ENCODE assay signal across 20 cellular contexts in the genomic region with DNA sequence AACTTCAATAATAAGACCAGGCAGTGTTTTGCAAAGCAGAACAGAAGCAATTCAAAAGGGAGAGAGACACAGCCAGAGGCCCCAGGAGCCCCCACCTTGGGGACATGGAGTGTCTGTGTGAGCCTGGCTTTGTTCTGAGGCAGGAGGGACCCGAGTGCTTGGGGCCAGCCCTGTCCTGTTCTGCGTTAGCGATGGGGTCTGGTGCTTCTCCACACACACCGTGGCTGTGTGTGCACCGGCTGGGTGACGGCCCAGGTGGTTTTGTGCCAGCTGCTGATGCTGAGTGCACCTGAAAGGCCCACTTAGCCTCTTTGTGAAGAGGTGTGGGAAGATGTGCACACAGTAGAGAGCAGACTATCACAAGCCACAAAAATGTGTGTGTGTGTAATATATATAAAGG.
"Had no signal": no experiment of that assay in that cellular context is flagged by ENCODE, and none has a peak within 500 bp of the region (broad histone marks: within the 10 kb centered on the region; RNA-seq: fewer than 3 reads in every experiment).

No MANE protein-coding gene starts in this region.

- H3K36me3 ChIP-seq: cardiac muscle cell, gastrocnemius medialis, heart left ventricle, ovary, stomach, upper lobe of right lung had no signal

- H3K36me3 Mint-ChIP-seq: activated CD8-positive, alpha-beta memory T cell treated with anti-CD3 and anti-CD28 coated beads, Interleukin-2, amount 10 ng/mL, durations not matched to agents 7 days and 5 days; immature natural killer cell; mesothelial cell of epicardium had no signal

- H3K4me3 ChIP-seq: cardiac muscle cell, dorsolateral prefrontal cortex, gastrocnemius medialis, heart left ventricle, lung, ovary, stomach, testis, upper lobe of right lung had no signal

- H3K4me1 Mint-ChIP-seq: activated CD8-positive, alpha-beta memory T cell treated with anti-CD3 and anti-CD28 coated beads, Interleukin-2, amount 10 ng/mL, durations not matched to agents 7 days and 5 days; endodermal cell; immature natural killer cell; mesothelial cell of epicardium had no signal

- DNase-seq: activated CD4-positive, alpha-beta T cell treated with anti-CD3 and anti-CD28 coated beads for 1 hour; activated CD4-positive, alpha-beta T cell treated with anti-CD3 and anti-CD28 coated beads, Interleukin-2, amount 50 U/mL, for 48 hours; activated CD8-positive, alpha-beta memory T cell treated with anti-CD3 and anti-CD28 coated beads, Interleukin-2, amount 10 ng/mL, durations not matched to agents 7 days and 5 days; activated naive CD4-positive, alpha-beta T cell treated with anti-CD3 and anti-CD28 coated beads, Interleukin-2, amount 50 U/mL, for 16 hours; activated T-cell treated with anti-CD3 and anti-CD28 coated beads, Interleukin-2, amount 50 U/mL, for 1 hour; dorsolateral prefrontal cortex; endodermal cell; erythroblast; gastrocnemius medialis; heart left ventricle; immature natural killer cell; nephron progenitor cell; ovary; stomach; testis; upper lobe of right lung had no signal

- H3K27ac Mint-ChIP-seq: activated CD8-positive, alpha-beta memory T cell treated with anti-CD3 and anti-CD28 coated beads, Interleukin-2, amount 10 ng/mL, durations not matched to agents 7 days and 5 days; endodermal cell; immature natural killer cell; mesothelial cell of epicardium; nephron progenitor cell had no signal

- H3K27me3 Mint-ChIP-seq: activated CD8-positive, alpha-beta memory T cell treated with anti-CD3 and anti-CD28 coated beads, Interleukin-2, amount 10 ng/mL, durations not matched to agents 7 days and 5 days had no signal

- H3K27me3 ChIP-seq: cardiac muscle cell, dorsolateral prefrontal cortex, gastrocnemius medialis, ovary, stomach, testis, upper lobe of right lung had no signal

- H3K4me1 ChIP-seq: gastrocnemius medialis, heart left ventricle, stomach, testis, upper lobe of right lung had no signal

- H3K4me3 Mint-ChIP-seq: activated CD8-positive, alpha-beta memory T cell treated with anti-CD3 and anti-CD28 coated beads, Interleukin-2, amount 10 ng/mL, durations not matched to agents 7 days and 5 days; endodermal cell; immature natural killer cell; mesothelial cell of epicardium; nephron progenitor cell had no signal

- H3K9me3 ChIP-seq: gastrocnemius medialis, ovary, testis, upper lobe of right lung had no signal

- H3K9me3 Mint-ChIP-seq: immature natural killer cell had no signal

- H3K27ac ChIP-seq: cardiac muscle cell, dorsolateral prefrontal cortex, gastrocnemius medialis, heart left ventricle, ovary, stomach, testis, upper lobe of right lung, VCaP had no signal
